ENCODE assay signal across 12 cellular contexts in the genomic region with DNA sequence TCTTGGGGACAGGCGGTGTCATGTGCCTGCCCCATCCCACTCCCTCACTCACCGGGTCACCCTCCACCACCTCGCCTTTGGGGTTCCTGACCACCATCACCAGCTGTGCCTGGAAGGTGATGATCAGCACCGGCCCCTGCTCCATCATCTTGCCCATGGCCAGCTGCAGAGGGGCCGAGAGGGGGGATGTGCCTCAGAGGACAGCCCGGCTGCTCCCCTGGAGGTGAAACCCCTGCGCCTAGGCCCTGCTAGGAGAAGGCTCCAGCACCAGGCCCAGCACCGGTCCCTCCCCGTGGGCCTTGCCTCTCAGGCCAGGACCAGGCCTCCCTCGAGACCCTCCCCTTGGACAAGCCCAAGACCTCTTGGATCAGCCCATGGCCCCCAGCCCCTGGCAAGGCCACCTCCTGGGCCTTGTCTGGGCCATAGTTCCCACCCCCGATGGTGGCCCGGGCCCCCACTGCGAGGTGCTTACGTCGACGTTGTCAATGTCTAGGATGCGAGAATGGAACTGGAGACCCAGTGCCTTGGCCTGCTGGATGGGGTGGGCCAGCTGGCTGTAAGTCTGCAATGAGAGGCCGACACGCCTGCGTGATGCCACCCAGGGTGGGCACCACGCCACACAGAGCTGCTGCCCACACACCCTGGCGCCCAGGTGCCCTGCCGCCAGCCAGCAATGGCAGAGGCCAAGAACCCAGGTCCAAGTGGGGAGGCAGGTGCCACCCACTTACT. TPM values are rescaled to one million over a fixed set of nuclear protein-coding genes. Genes with fewer than 3 reads are reported as not detected.
DNase-seq lines count a peak whose midpoint lies in the region; ATAC-seq, FAIRE-seq and TF ChIP-seq lines count a peak whose summit lies in the region.
"Had no signal": no experiment of that assay in that cellular context is flagged by ENCODE, and none has a peak within 500 bp of the region (broad histone marks: within the 10 kb centered on the region; RNA-seq: fewer than 3 reads in every experiment).

No MANE protein-coding gene starts in this region.

- no peak for FAIRE-seq in GM12892 (lab: Jason Lieb, UNC)

- WGBS in heart left ventricle, 4 donors, result 79 to 85% (median 83%) methylated on average over 16 to 23 of the region's 23 CpGs
- WGBS in aorta, 2 donors, result 72 to 82% methylated on average over 23 of the region's 23 CpGs

- intact Hi-C loops in heart left ventricle (cut with DNase I) (loop anchor here in 1 of 10 donors (5.0 kb wide), 1 partner anchor 75 kb away; no protein-coding TSS in a partner anchor), cardiac septum (cut with DNase I) (no loop called here), aorta (cut with DNase I) (no loop called here)

- H3K36me3 Mint-ChIP-seq in osteocyte (ENCODE audit: unreplicated experiment), result peaks cover 11% of the 10 kb centered on the region
- H3K36me3 Mint-ChIP-seq: T-cell had no signal

- H3K9me3 ChIP-seq in heart left ventricle, result no peaks in the 10 kb centered on the region
- no peaks in the 10 kb centered on the region for H3K9me3 ChIP-seq in aorta (ENCODE audit: control insufficient read depth, low read length)

- no peaks in the 10 kb centered on the region for H3K27me3 ChIP-seq in heart left ventricle
- H3K27me3 ChIP-seq in aorta (ENCODE audit: control insufficient read depth in 1 of 2, insufficient read depth in 2 of 2, low read length in 1 of 2), result no peaks in the 10 kb centered on the region

- peaks cover 39% of the 10 kb centered on the region for H3K4me1 Mint-ChIP-seq in osteocyte (ENCODE audit: unreplicated experiment)

- H3K27ac Mint-ChIP-seq in osteocyte (ENCODE audit: unreplicated experiment), result peak overlapping the region; percentile 97

- peak overlapping the region in 10 of 12 donors; percentile 23 to 85 (median 54) for H3K27ac ChIP-seq in heart left ventricle
- peak overlapping the region; percentile 80 for H3K27ac ChIP-seq in epithelial cell of prostate
- H3K27ac ChIP-seq in aorta (ENCODE audit: low read depth in 1 of 2, low read length in 2 of 2), result peak overlapping the region in 1 of 2 donors; percentile 61

- DNase-seq in heart left ventricle (peak in 2 of 5 donors; percentile 12 to 22), cardiac septum (ENCODE audit: low spot score) (no peak), epithelial cell of prostate (ENCODE audit: low read depth, low spot score) (no peak), osteocyte (ENCODE audit: extremely low spot score, unreplicated experiment) (no peak), aorta (peak; percentile 56 to 78), GM12892 (ENCODE audit: insufficient read length) (no peak)
- no peak for DNase-seq in stimulated activated CD4-positive, alpha-beta T cell treated with anti-CD3 and anti-CD28 coated beads, Interleukin-2, amount 100 ng/mL, for 48 hours
- DNase-seq in activated CD8-positive, alpha-beta memory T cell treated with anti-CD3 and anti-CD28 coated beads, Interleukin-2, amount 50 U/mL, for 48 hours, result no peak
- DNase-seq: cerebellar nuclear complex; NCI-H446; stimulated activated CD4-positive, alpha-beta T cell treated with anti-CD3 and anti-CD28 coated beads, Interleukin-4, amount 100 ng/mL, for 1 hour; T-cell had no signal

- TF ChIP-seq CTCF in heart left ventricle (IDR thresholded peaks at IDR 0.05), result no peak
- no peak for TF ChIP-seq CTCF in osteocyte (IDR thresholded peaks at IDR 0.05)

- H3K4me3 ChIP-seq in heart left ventricle (no peak overlapping the region), aorta (ENCODE audit: low read length in 2 of 2) (no peak overlapping the region)

- no peak overlapping the region for H3K4me3 Mint-ChIP-seq in osteocyte (ENCODE audit: unreplicated experiment)

- ATAC-seq in heart left ventricle (peak; percentile 2 to 14 (median 5)), aorta (ENCODE audit: low FRiP score) (peak; percentile 1)
- ATAC-seq: T-cell had no signal

- H3K36me3 ChIP-seq in heart left ventricle (peaks cover 8 to 43% (median 32%) of the 10 kb centered on the region in 9 donors), aorta (ENCODE audit: control insufficient read depth in 1 of 2, insufficient read depth in 2 of 2, low read length in 1 of 2) (peaks cover 0 to 8% of the 10 kb centered on the region in 2 donors)

- H3K27me3 Mint-ChIP-seq in osteocyte (ENCODE audit: unreplicated experiment), result no peaks in the 10 kb centered on the region
- H3K27me3 Mint-ChIP-seq: T-cell had no signal

- H3K4me1 ChIP-seq in heart left ventricle (peaks cover 3 to 48% (median 25%) of the 10 kb centered on the region in 12 donors), aorta (ENCODE audit: control insufficient read depth in 1 of 2, insufficient read depth in 2 of 2, low read length in 2 of 2) (no peaks in the 10 kb centered on the region)

- TF ChIP-seq POLR2A in heart left ventricle (IDR thresholded peaks at IDR 0.05) (no peak), GM12892 (IDR thresholded peaks at IDR 0.05; ENCODE audit: low read depth, low read length) (no peak)

- H3K9me3 Mint-ChIP-seq in osteocyte (ENCODE audit: unreplicated experiment), result no peaks in the 10 kb centered on the region
- H3K9me3 Mint-ChIP-seq: T-cell had no signal

RNA-seq across cellular contexts. Expression of gene CTXN1, which starts 1.8 kb away (rescaled TPM):
- 1 to 10 TPM in 2 of 9 donors, under 1 TPM in 5, not detected in 2; 0.21 to 3.3 (median 0.32) TPM for total RNA-seq in heart left ventricle
- polyA plus RNA-seq in heart left ventricle, result under 1 TPM in 1 of 2 donors, not detected in 1; 0.87 TPM
- 0.24 TPM for total RNA-seq in cardiac septum
- 28.7 and 28.8 TPM in 2 replicates for total RNA-seq in osteocyte
- total RNA-seq in aorta, result 1 to 10 TPM; 1.9 to 2.5 TPM
- polyA plus RNA-seq in aorta, result under 1 TPM in 1 of 2 donors, not detected in 1; 0.51 TPM
- not detected for polyA plus RNA-seq in GM12892 (2012; ENCODE audit: missing spikeins)

RNA-seq across cellular contexts. Expression of gene SNAPC2, which starts 7.6 kb away (rescaled TPM):
- total RNA-seq in heart left ventricle (10 to 100 TPM in 4 of 9 donors, 1 to 10 TPM in 5; 6.8 to 16.7 (median 9.3) TPM), cardiac septum (12.3 TPM), osteocyte (19.6 and 21.9 TPM in 2 replicates), aorta (10 to 100 TPM; 20.0 to 26.6 TPM)
- polyA plus RNA-seq in heart left ventricle (10 to 100 TPM; 10.4 to 28.9 TPM), aorta (10 to 100 TPM; 12.0 to 22.6 TPM)
- polyA plus RNA-seq in GM12892 (2012; ENCODE audit: missing spikeins), result 5.7 TPM

RNA-seq across cellular contexts. Expression of gene TGFBR3L, which starts 13.1 kb away (rescaled TPM):
- total RNA-seq in heart left ventricle (10 to 100 TPM in 2 of 9 donors, 1 to 10 TPM in 7; 3.6 to 41.2 (median 8.0) TPM), cardiac septum (3.0 TPM), osteocyte (2.3 and 2.6 TPM in 2 replicates), aorta (under 1 TPM in 1 of 2 donors, not detected in 1; 0.84 TPM)
- polyA plus RNA-seq in heart left ventricle (1 to 10 TPM in 1 of 2 donors, under 1 TPM in 1; 0.76 to 3.5 TPM), aorta (1 to 10 TPM in 1 of 2 donors, not detected in 1; 1.5 TPM)
- polyA plus RNA-seq in GM12892 (2012; ENCODE audit: missing spikeins), result not detected

RNA-seq across cellular contexts. Expression of gene TIMM44, which starts 15.7 kb away (rescaled TPM):
- 10 to 100 TPM; 55.9 to 99.9 (median 70.6) TPM for total RNA-seq in heart left ventricle
- polyA plus RNA-seq in heart left ventricle, result 100 to 1,000 TPM in 1 of 2 donors, 10 to 100 TPM in 1; 99.6 to 140 TPM
- total RNA-seq in cardiac septum, result 82.6 TPM
- 69.4 and 73.4 TPM in 2 replicates for total RNA-seq in osteocyte
- 10 to 100 TPM; 44.5 to 53.5 TPM for total RNA-seq in aorta
- polyA plus RNA-seq in aorta, result 100 to 1,000 TPM in 1 of 2 donors, 10 to 100 TPM in 1; 26.4 to 126 TPM
- polyA plus RNA-seq in GM12892 (2012; ENCODE audit: missing spikeins), result 37.6 TPM

RNA-seq across cellular contexts. Expression of gene MAP2K7, which starts 24.1 kb away (rescaled TPM):
- total RNA-seq in heart left ventricle (10 to 100 TPM; 11.6 to 26.6 (median 23.5) TPM), cardiac septum (28.6 TPM), osteocyte (34.4 and 42.1 TPM in 2 replicates), aorta (10 to 100 TPM; 26.6 to 34.3 TPM)
- polyA plus RNA-seq in heart left ventricle (10 to 100 TPM; 22.2 to 35.5 TPM), aorta (10 to 100 TPM; 14.7 to 23.3 TPM)
- polyA plus RNA-seq in GM12892 (2012; ENCODE audit: missing spikeins), result 10.2 TPM

Comparison
In these comparisons a context has a peak if more than half of its experiments do, and no peak if none do; other contexts are left out.
1. DNase-seq: peak in aorta (2 of 2); none in cardiac septum (single experiment), epithelial cell of prostate (single experiment), osteocyte (single experiment), stimulated activated CD4-positive, alpha-beta T cell treated with anti-CD3 and anti-CD28 coated beads, Interleukin-2, amount 100 ng/mL, for 48 hours (0 of 2), GM12892 (single experiment) and activated CD8-positive, alpha-beta memory T cell treated with anti-CD3 and anti-CD28 coated beads, Interleukin-2, amount 50 U/mL, for 48 hours (single experiment).